ENCODE assay signal across 8 cellular contexts in the genomic region with DNA sequence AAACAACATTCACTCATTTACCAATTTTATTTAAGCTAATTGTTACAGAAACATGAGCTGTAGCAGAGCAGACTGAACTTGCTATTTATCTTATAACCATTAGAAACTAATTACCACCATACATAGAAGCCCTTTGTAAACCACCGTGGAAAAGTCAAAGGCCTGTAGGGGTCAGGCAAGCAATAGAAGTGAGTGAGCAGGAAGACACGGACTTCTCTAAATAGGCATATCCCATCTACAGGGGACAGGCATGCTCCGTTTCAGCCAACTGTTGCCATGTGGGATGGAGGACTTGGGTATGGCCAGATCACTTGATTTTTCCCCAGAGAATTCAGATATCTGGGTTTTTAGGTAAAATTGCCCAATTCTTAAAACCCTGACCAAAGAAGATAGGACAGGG. TPM values are rescaled to one million over a fixed set of nuclear protein-coding genes. Genes with fewer than 3 reads are reported as not detected.
DNase-seq lines count a peak whose midpoint lies in the region; ATAC-seq and TF ChIP-seq lines count a peak whose summit lies in the region.

No MANE protein-coding gene starts in this region.

- H3K36me3 ChIP-seq in GM23338 (ENCODE audit: insufficient read depth) (no peaks in the 10 kb centered on the region), SK-N-SH (replicated peaks in 1 of 2; ENCODE audit: control insufficient read depth in 1 of 2, insufficient read depth in 2 of 2, low read length in 1 of 2) (peaks cover 0 to 1% of the 10 kb centered on the region in 2 experiments), MG63 (0 out of 2 replicates have a peak, but pooled peaks cover 3% of the 10 kb centered on the region), thyroid gland (no peaks in the 10 kb centered on the region)

- POLR2A ChIA-PET in SK-N-SH (lab: Yijun Ruan, JAX), result no interaction called here

- H3K9me2 ChIP-seq in GM23338 (ENCODE audit: insufficient read depth) (no peaks in the 10 kb centered on the region), SK-N-SH (no peaks in the 10 kb centered on the region)

- H3K79me2 ChIP-seq in GM23338 (replicated peaks; ENCODE audit: insufficient read depth), result no peaks in the 10 kb centered on the region
- H3K79me2 ChIP-seq in SK-N-SH (ENCODE audit: insufficient read depth), result no peaks in the 10 kb centered on the region

- H3K27me3 ChIP-seq in GM23338 (ENCODE audit: insufficient read depth) (no peaks in the 10 kb centered on the region), SK-N-SH (ENCODE audit: insufficient read depth) (peaks cover 16% of the 10 kb centered on the region; the same call in 1 of the 2 replicates), MG63 (no peaks in the 10 kb centered on the region), thyroid gland (no peaks in the 10 kb centered on the region)

- H3K4me3 ChIP-seq in GM23338 (no peak overlapping the region), SK-N-SH (ENCODE audit: low read depth in 2 of 2, low read length in 1 of 2) (no peak overlapping the region), MG63 (no peak overlapping the region), thyroid gland (replicated peaks in 1 of 3) (no peak overlapping the region)

- H2AFZ ChIP-seq in GM23338 (no peak overlapping the region), SK-N-SH (ENCODE audit: low read depth) (no peak overlapping the region)

- H3K4me1 Mint-ChIP-seq in GM23338, result peaks cover 2% of the 10 kb centered on the region
- H3K4me1 Mint-ChIP-seq in activated T-helper 2 cell treated with anti-CD3 and anti-CD28 coated beads, Interferon-gamma antibody, Interleukin-2, Interleukin-4, amounts not matched to agents 10 μg/mL and 5 μg/mL and 100 μg/mL, durations not matched to agents 14 hours and 24 hours and 36 hours (ENCODE audit: low read depth), result peaks cover 5% of the 10 kb centered on the region

- TF ChIP-seq CTCF in GM23338 (conservative IDR thresholded peaks at IDR 0.05; ENCODE audit: low read depth in 2 of 2) (peak; percentile 74 to 87), SK-N-SH (IDR thresholded peaks at IDR 0.05) (peak; percentile 37; the same call in 1 of the 2 replicates), thyroid gland (IDR thresholded peaks at IDR 0.05) (no peak)

- H3F3A ChIP-seq in GM23338 (replicated peaks; ENCODE audit: low read depth) (no peaks in the 10 kb centered on the region), SK-N-SH (replicated peaks; ENCODE audit: insufficient read depth) (no peaks in the 10 kb centered on the region)

- peak; percentile 15 for DNase-seq in AG20443 (ENCODE audit: low spot score)
- peak; percentile 73 for DNase-seq in GM23338 (ENCODE audit: low spot score)
- DNase-seq in SK-N-SH, result peak; percentile 25
- DNase-seq in iPS DF 19.7 (ENCODE audit: low read depth, low spot score), result peak; percentile 7
- no peak for DNase-seq in activated T-helper 2 cell treated with anti-CD3 and anti-CD28 coated beads, Interferon-gamma antibody, Interleukin-2, Interleukin-4, amounts not matched to agents 10 μg/mL and 5 μg/mL and 100 μg/mL, durations not matched to agents 14 hours and 24 hours and 36 hours (ENCODE audit: low spot score)
- no peak for DNase-seq in MG63
- no peak for DNase-seq in activated CD4-positive, CD25-positive, alpha-beta regulatory T cell (lab: John Stamatoyannopoulos, UW)
- DNase-seq in thyroid gland, result no peak

- H3K27ac ChIP-seq in GM23338 (ENCODE audit: low read depth) (no peak overlapping the region), SK-N-SH (ENCODE audit: low read depth in 2 of 2, low read length in 1 of 2) (no peak overlapping the region), thyroid gland (no peak overlapping the region)

- intact Hi-C loops in activated T-helper 2 cell treated with anti-CD3 and anti-CD28 coated beads, Interferon-gamma antibody, Interleukin-2, Interleukin-4, amounts not matched to agents 10 μg/mL and 5 μg/mL and 100 μg/mL, durations not matched to agents 14 hours and 24 hours and 36 hours (cut with micrococcal nuclease), result loop anchor here (10.0 kb wide), 2 partner anchors 523 to 1113 kb away; a partner anchor contains a TSS
- intact Hi-C loops in thyroid gland (cut with DNase I), result no loop called here

- no peak overlapping the region for H3K4me3 Mint-ChIP-seq in GM23338
- no peak overlapping the region for H3K4me3 Mint-ChIP-seq in activated T-helper 2 cell treated with anti-CD3 and anti-CD28 coated beads, Interferon-gamma antibody, Interleukin-2, Interleukin-4, amounts not matched to agents 10 μg/mL and 5 μg/mL and 100 μg/mL, durations not matched to agents 14 hours and 24 hours and 36 hours (ENCODE audit: low read depth)

- peak; percentile 53 for TF ChIP-seq RAD21 in SK-N-SH (IDR thresholded peaks at IDR 0.05; ENCODE audit: low read length)

- no peaks in the 10 kb centered on the region for H4K20me1 ChIP-seq in GM23338 (replicated peaks; ENCODE audit: insufficient read depth)
- no peaks in the 10 kb centered on the region for H4K20me1 ChIP-seq in SK-N-SH (ENCODE audit: insufficient read depth)

- no peaks in the 10 kb centered on the region for H3K9me3 Mint-ChIP-seq in GM23338
- H3K9me3 Mint-ChIP-seq in activated T-helper 2 cell treated with anti-CD3 and anti-CD28 coated beads, Interferon-gamma antibody, Interleukin-2, Interleukin-4, amounts not matched to agents 10 μg/mL and 5 μg/mL and 100 μg/mL, durations not matched to agents 14 hours and 24 hours and 36 hours, result no peaks in the 10 kb centered on the region

- H3K9me3 ChIP-seq in SK-N-SH, result no peaks in the 10 kb centered on the region
- H3K9me3 ChIP-seq in MG63, result no peaks in the 10 kb centered on the region
- no peaks in the 10 kb centered on the region for H3K9me3 ChIP-seq in thyroid gland

- CTCF ChIA-PET in SK-N-SH (lab: Yijun Ruan, JAX), result interaction anchor here (0.6 to 2.2 kb wide), 4 partner anchors 13 to 936 kb away, joined by 3 to 12 read pairs (median 4); no protein-coding TSS in a partner anchor

- no peak for TF ChIP-seq EP300 in SK-N-SH (IDR thresholded peaks at IDR 0.05; ENCODE audit: borderline replicate concordance in 1 of 2, low read depth in 1 of 2, low read length in 1 of 2)

- ATAC-seq in GM23338, result peak; percentile 94

- no peak overlapping the region for H3K9ac ChIP-seq in SK-N-SH

- H3K4me1 ChIP-seq in GM23338 (ENCODE audit: insufficient read depth) (no peaks in the 10 kb centered on the region), SK-N-SH (ENCODE audit: control insufficient read depth in 1 of 2, insufficient read depth in 2 of 2, low read depth in 1 of 2, low read length in 1 of 2) (no peaks in the 10 kb centered on the region), thyroid gland (no peaks in the 10 kb centered on the region)

- no peak overlapping the region for H3K27ac Mint-ChIP-seq in GM23338
- H3K27ac Mint-ChIP-seq in activated T-helper 2 cell treated with anti-CD3 and anti-CD28 coated beads, Interferon-gamma antibody, Interleukin-2, Interleukin-4, amounts not matched to agents 10 μg/mL and 5 μg/mL and 100 μg/mL, durations not matched to agents 14 hours and 24 hours and 36 hours, result no peak overlapping the region

- WGBS in SK-N-SH (ENCODE audit: low lambda C conversion rate), result 43% methylated on average over 3 of the region's 3 CpGs
- 23 to 31% methylated on average over 3 of the region's 3 CpGs for WGBS in thyroid gland, 2 donors

- H3K4me2 ChIP-seq in GM23338, result no peak overlapping the region
- no peak overlapping the region for H3K4me2 ChIP-seq in SK-N-SH

- no peak for TF ChIP-seq POLR2A in thyroid gland (IDR thresholded peaks at IDR 0.05)

- H3K27me3 Mint-ChIP-seq in GM23338 (ENCODE audit: insufficient read depth, low read depth, poor library complexity), result no peaks in the 10 kb centered on the region
- peaks cover 14% of the 10 kb centered on the region for H3K27me3 Mint-ChIP-seq in activated T-helper 2 cell treated with anti-CD3 and anti-CD28 coated beads, Interferon-gamma antibody, Interleukin-2, Interleukin-4, amounts not matched to agents 10 μg/mL and 5 μg/mL and 100 μg/mL, durations not matched to agents 14 hours and 24 hours and 36 hours (ENCODE audit: low read depth)

- H3K36me3 Mint-ChIP-seq in GM23338 (ENCODE audit: low read depth), result no peaks in the 10 kb centered on the region
- no peaks in the 10 kb centered on the region for H3K36me3 Mint-ChIP-seq in activated T-helper 2 cell treated with anti-CD3 and anti-CD28 coated beads, Interferon-gamma antibody, Interleukin-2, Interleukin-4, amounts not matched to agents 10 μg/mL and 5 μg/mL and 100 μg/mL, durations not matched to agents 14 hours and 24 hours and 36 hours (ENCODE audit: low read depth)

TF ChIP-seq in GM23338, 12 proteins besides CTCF, POLR2A, EP300 and RAD21 (continues in another document):
- TF ChIP-seq CREB1 (CRISPR knock-in tag; IDR thresholded peaks at IDR 0.05; ENCODE audit: low read depth) (no peak), JUNB (IDR thresholded peaks at IDR 0.05; ENCODE audit: unreplicated experiment) (no peak), EZH2 (IDR thresholded peaks at IDR 0.05; ENCODE audit: low read depth, unreplicated experiment) (no peak), STAT1 (IDR thresholded peaks at IDR 0.05; ENCODE audit: unreplicated experiment) (no peak), EZH2phosphoT487 (IDR thresholded peaks at IDR 0.05; ENCODE audit: unreplicated experiment) (no peak), ZNF331 (CRISPR knock-in tag; IDR thresholded peaks at IDR 0.05; ENCODE audit: low read depth) (no peak)

TF ChIP-seq in SK-N-SH, 30 proteins besides CTCF, POLR2A, EP300 and RAD21 (continues in another document):
- TF ChIP-seq GATA2 (CRISPR knock-in tag; IDR thresholded peaks at IDR 0.05) (no peak), CHD2 (IDR thresholded peaks at IDR 0.05; ENCODE audit: low read length, partially characterized antibody) (no peak), ELF1 (IDR thresholded peaks at IDR 0.05) (no peak), NFIC (IDR thresholded peaks at IDR 0.05; ENCODE audit: borderline replicate concordance) (no peak)
- TF ChIP-seq, protein P1, sequence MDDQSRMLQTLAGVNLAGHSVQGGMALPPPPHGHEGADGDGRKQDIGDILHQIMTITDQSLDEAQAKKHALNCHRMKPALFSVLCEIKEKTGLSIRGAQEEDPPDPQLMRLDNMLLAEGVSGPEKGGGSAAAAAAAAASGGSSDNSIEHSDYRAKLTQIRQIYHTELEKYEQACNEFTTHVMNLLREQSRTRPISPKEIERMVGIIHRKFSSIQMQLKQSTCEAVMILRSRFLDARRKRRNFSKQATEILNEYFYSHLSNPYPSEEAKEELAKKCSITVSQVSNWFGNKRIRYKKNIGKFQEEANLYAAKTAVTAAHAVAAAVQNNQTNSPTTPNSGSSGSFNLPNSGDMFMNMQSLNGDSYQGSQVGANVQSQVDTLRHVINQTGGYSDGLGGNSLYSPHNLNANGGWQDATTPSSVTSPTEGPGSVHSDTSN (IDR thresholded peaks at IDR 0.05), result no peak

RNA-seq across cellular contexts. Expression of a gene that starts 44.8 kb away (rescaled TPM):
- 64.7 and 65.8 TPM in 2 replicates for total RNA-seq in GM23338 (2014; rRNA removed; shearing (Covaris generic))
- polyA plus RNA-seq in GM23338 (2016; fragmentation: Nextera tagmentation; extraction: Ambion mirVana) (70.7 and 72.6 TPM in 2 replicates), SK-N-SH (2012; rRNA removed) (26.6 and 34.2 TPM in 2 replicates)
- 25.7 and 27.1 TPM in 2 replicates for polyA plus RNA-seq in SK-N-SH (2012; cell fraction: cytosol; rRNA removed)
- polyA plus RNA-seq in SK-N-SH (2012; cell fraction: nucleus; rRNA removed), result 19.2 and 36.9 TPM in 2 replicates
- total RNA-seq in activated T-helper 2 cell treated with anti-CD3 and anti-CD28 coated beads, Interferon-gamma antibody, Interleukin-2, Interleukin-4, amounts not matched to agents 10 μg/mL and 5 μg/mL and 100 μg/mL, durations not matched to agents 14 hours and 24 hours and 36 hours, result 53.5 and 56.9 TPM in 2 replicates
- total RNA-seq in MG63 (2014; rRNA removed; shearing (Covaris generic); ENCODE audit: low replicate concordance), result 26.8 and 40.3 TPM in 2 replicates
- total RNA-seq in thyroid gland, result 10 to 100 TPM; 47.4 to 79.0 (median 70.9) TPM

Comparison
In these comparisons a context has a peak if more than half of its experiments do, and no peak if none do; other contexts are left out.
1. DNase-seq: peak in AG20443 (single experiment), GM23338 (single experiment), SK-N-SH (single experiment) and iPS DF 19.7 (single experiment); none in activated T-helper 2 cell treated with anti-CD3 and anti-CD28 coated beads, Interferon-gamma antibody, Interleukin-2, Interleukin-4, amounts not matched to agents 10 μg/mL and 5 μg/mL and 100 μg/mL, durations not matched to agents 14 hours and 24 hours and 36 hours (single experiment), MG63 (single experiment), activated CD4-positive, CD25-positive, alpha-beta regulatory T cell (0 of 4) and thyroid gland (0 of 2).
2. CTCF ChIP-seq: peak in GM23338 (2 of 2) and SK-N-SH (single experiment); none in thyroid gland (0 of 6).